In genomic region chr20:36527331-36528125, GRCh38 we compare ENCODE assay signal across 17 cellular contexts. TPM values are rescaled to one million over a fixed set of nuclear protein-coding genes. Genes with fewer than 3 reads are reported as not detected.
A peak's percentile ranks its signal among the peaks of the same experiment; 100 is the strongest.
DNase-seq lines count a peak whose midpoint lies in the region; ATAC-seq, FAIRE-seq and TF ChIP-seq lines count a peak whose summit lies in the region.
"Had no signal": no experiment of that assay in that cellular context is flagged by ENCODE, and none has a peak within 500 bp of the region (broad histone marks: within the 10 kb centered on the region; RNA-seq: fewer than 3 reads in every experiment).

No MANE protein-coding gene starts in this region.

- no peak for TF ChIP-seq EP300 in esophagus muscularis mucosa (IDR thresholded peaks at IDR 0.05)

- H3K9me3 Mint-ChIP-seq in Calu3 (ENCODE audit: low read depth, unreplicated experiment) = no peaks in the 10 kb centered on the region
- H3K9me3 Mint-ChIP-seq: neural crest cell had no signal

- peaks cover 28% of the 10 kb centered on the region for H3K36me3 Mint-ChIP-seq in Calu3 (ENCODE audit: insufficient read depth, unreplicated experiment)

- H3K4me3 ChIP-seq in esophagus muscularis mucosa (no peak overlapping the region), pancreas (no peak overlapping the region)
- H3K4me3 ChIP-seq: HAP-1, lower lobe of right lung, right lobe of liver, SK-N-MC, tibial artery had no signal

- H3K4me1 Mint-ChIP-seq in Calu3 (ENCODE audit: low read depth, unreplicated experiment) = no peaks in the 10 kb centered on the region
- H3K4me1 Mint-ChIP-seq: neural crest cell had no signal

- H3K27me3 ChIP-seq in esophagus muscularis mucosa (no peaks in the 10 kb centered on the region), pancreas (no peaks in the 10 kb centered on the region)
- H3K27me3 ChIP-seq: right lobe of liver, tibial artery had no signal

- H3K4me3 Mint-ChIP-seq in Calu3 (ENCODE audit: low read depth, unreplicated experiment) = no peak overlapping the region
- H3K4me3 Mint-ChIP-seq: neural crest cell had no signal

- H3K4me1 ChIP-seq in esophagus muscularis mucosa (peaks cover 2 to 63% (median 56%) of the 10 kb centered on the region in 4 donors), pancreas (peaks cover 0 to 6% (median 0%) of the 10 kb centered on the region in 3 donors)
- H3K4me1 ChIP-seq: HAP-1, lower lobe of right lung, right lobe of liver had no signal

- FAIRE-seq in pancreas (lab: Jason Lieb, UNC) = no peak
- FAIRE-seq: frontal cortex, TTC549 had no signal

- H3K27me3 Mint-ChIP-seq in Calu3 (ENCODE audit: unreplicated experiment) = no peaks in the 10 kb centered on the region

- H3K36me3 ChIP-seq in esophagus muscularis mucosa = peaks cover 17 to 62% (median 52%) of the 10 kb centered on the region in 4 donors
- H3K36me3 ChIP-seq in pancreas = peaks cover 0 to 43% (median 17%) of the 10 kb centered on the region in 3 donors

- H3K9me3 ChIP-seq in esophagus muscularis mucosa (no peaks in the 10 kb centered on the region), pancreas (no peaks in the 10 kb centered on the region)
- H3K9me3 ChIP-seq: HAP-1, lower lobe of right lung, right lobe of liver, tibial artery had no signal

- CTCF ChIA-PET in Calu3 (lab: Charles Lee) = interaction anchor here (0.6 kb wide), 1 partner anchor 10 kb away, joined by 4 read pairs; no protein-coding TSS in a partner anchor

- TF ChIP-seq POLR2A in esophagus muscularis mucosa (IDR thresholded peaks at IDR 0.05; ENCODE audit: low read depth) = no peak

- peak; percentile 33 to 85 (median 52) for ATAC-seq in pancreas
- ATAC-seq in HG03159 (IDR thresholded peaks at IDR 0.05; ENCODE audit: unreplicated experiment) = no peak

- intact Hi-C loops in Calu3 (cut with micrococcal nuclease; ENCODE audit: unreplicated experiment) = no loop called here
- intact Hi-C loops in esophagus muscularis mucosa (cut with DNase I) = no loop called here
- intact Hi-C loops in pancreas (cut with DNase I) = no loop called here

- no peak overlapping the region for H3K27ac Mint-ChIP-seq in Calu3 (ENCODE audit: unreplicated experiment)

- peak overlapping the region; percentile 78 to 82 (median 81) for H3K27ac ChIP-seq in esophagus muscularis mucosa (replicated peaks in 1 of 4)
- peak overlapping the region in 1 of 4 donors; percentile 34 for H3K27ac ChIP-seq in pancreas
- H3K27ac ChIP-seq: lower lobe of right lung, right lobe of liver, SK-N-MC had no signal

- WGBS in esophagus muscularis mucosa = 66% methylated on average over 31 of the region's 32 CpGs
- WGBS in pancreas, 2 donors = 78 to 83% methylated on average over 32 of the region's 32 CpGs

- DNase-seq in Calu3 (no peak), M059J (ENCODE audit: low read depth) (peak; percentile 35), esophagus muscularis mucosa (ENCODE audit: extremely low spot score) (no peak), pancreas (peak in 4 of 6 donors; percentile 54 to 61 (median 58)), T-helper 9 cell (no peak), NCI-H510A treated with DMSO at 0.1 percent for 48 hours (lab: John Stamatoyannopoulos, UW) (no peak)
- DNase-seq in activated effector memory CD4-positive, alpha-beta T cell treated with anti-CD3 and anti-CD28 coated beads, Interleukin-2, amount 50 U/mL, for 16 hours = no peak
- DNase-seq: activated T-cell treated with anti-CD3 and anti-CD28 coated beads, Interleukin-2, amount 50 U/mL, for 1 hour; lower lobe of right lung; right lobe of liver had no signal

- BruUV-seq in Calu3 (replicated peaks; lab: Mats Ljungman, UMichigan) = TSS peak; percentile 52

- TF ChIP-seq CTCF in Calu3 (IDR thresholded peaks at IDR 0.05; ENCODE audit: unreplicated experiment) (no peak), esophagus muscularis mucosa (IDR thresholded peaks at IDR 0.05) (no peak), pancreas (IDR thresholded peaks at IDR 0.05) (no peak)

RNA-seq across cellular contexts. Expression of gene MYL9, which starts 13.8 kb away (rescaled TPM):
- total RNA-seq in Calu3 (2022) (7.8 and 10.3 TPM in 2 replicates), esophagus muscularis mucosa (1,000 to 10,000 TPM; 2,169 to 3,466 (median 2,516) TPM), pancreas (10 to 100 TPM in 5 of 6 donors, 1 to 10 TPM in 1; 9.9 to 62.2 (median 20.1) TPM)
- 29.0 and 39.2 TPM in 2 replicates for total RNA-seq in M059J (2014; rRNA removed; shearing (Covaris generic))
- 100 to 1,000 TPM in 1 of 2 donors, 10 to 100 TPM in 1; 64.9 to 122 TPM for polyA plus RNA-seq in pancreas

RNA-seq across cellular contexts. Expression of gene TGIF2, which starts 45.9 kb away (rescaled TPM):
- total RNA-seq in Calu3 (2022) (39.4 and 48.9 TPM in 2 replicates), esophagus muscularis mucosa (10 to 100 TPM in 2 of 4 donors, 1 to 10 TPM in 2; 5.8 to 18.5 (median 10.6) TPM), pancreas (10 to 100 TPM; 10.9 to 18.9 (median 14.5) TPM)
- total RNA-seq in M059J (2014; rRNA removed; shearing (Covaris generic)) = 15.4 and 23.9 TPM in 2 replicates
- polyA plus RNA-seq in pancreas = 1 to 10 TPM; 5.7 to 9.2 TPM

Comparison
In these comparisons a context has a peak if more than half of its experiments do, and no peak if none do; other contexts are left out.
1. DNase-seq: peak in M059J (single experiment) and pancreas (4 of 6); none in Calu3 (single experiment), esophagus muscularis mucosa (single experiment), activated effector memory CD4-positive, alpha-beta T cell treated with anti-CD3 and anti-CD28 coated beads, Interleukin-2, amount 50 U/mL, for 16 hours (single experiment), T-helper 9 cell (single experiment) and NCI-H510A treated with DMSO at 0.1 percent for 48 hours (single experiment).
2. RNA of gene MYL9, which starts 13.8 kb away (total RNA-seq): 2,169 to 3,466 TPM in esophagus muscularis mucosa; 29.0 to 39.2 TPM in M059J, 9.9 to 62.2 TPM in pancreas and 7.8 to 10.3 TPM in Calu3; every median in the first group is over 10 times any median in the second.